ENCODE assay signal across 2 cellular contexts in genomic region chr4:179663641-179664431, GRCh38.
TF ChIP-seq lines count a peak whose summit lies in the region.

No MANE protein-coding gene starts in this region.

TF ChIP-seq in HepG2, 621 proteins besides CTCF, POLR2A, EP300 and RAD21:
- TF ChIP-seq PHB2 (IDR thresholded peaks at IDR 0.05; ENCODE audit: partially characterized antibody) (peak; percentile 56), RFX1 (IDR thresholded peaks at IDR 0.05) (no peak)

TF ChIP-seq in H1, 55 proteins besides CTCF, POLR2A, EP300 and RAD21:
- TF ChIP-seq SP4 (IDR thresholded peaks at IDR 0.05; ENCODE audit: low read length) (no peak), EGR1 (IDR thresholded peaks at IDR 0.05; ENCODE audit: borderline replicate concordance, low read depth, low read length) (no peak), ASH2L (IDR thresholded peaks at IDR 0.05; ENCODE audit: low read length) (peak; percentile 98), YY1 (IDR thresholded peaks at IDR 0.05; ENCODE audit: low read depth, low read length) (no peak)
